In the genomic region with DNA sequence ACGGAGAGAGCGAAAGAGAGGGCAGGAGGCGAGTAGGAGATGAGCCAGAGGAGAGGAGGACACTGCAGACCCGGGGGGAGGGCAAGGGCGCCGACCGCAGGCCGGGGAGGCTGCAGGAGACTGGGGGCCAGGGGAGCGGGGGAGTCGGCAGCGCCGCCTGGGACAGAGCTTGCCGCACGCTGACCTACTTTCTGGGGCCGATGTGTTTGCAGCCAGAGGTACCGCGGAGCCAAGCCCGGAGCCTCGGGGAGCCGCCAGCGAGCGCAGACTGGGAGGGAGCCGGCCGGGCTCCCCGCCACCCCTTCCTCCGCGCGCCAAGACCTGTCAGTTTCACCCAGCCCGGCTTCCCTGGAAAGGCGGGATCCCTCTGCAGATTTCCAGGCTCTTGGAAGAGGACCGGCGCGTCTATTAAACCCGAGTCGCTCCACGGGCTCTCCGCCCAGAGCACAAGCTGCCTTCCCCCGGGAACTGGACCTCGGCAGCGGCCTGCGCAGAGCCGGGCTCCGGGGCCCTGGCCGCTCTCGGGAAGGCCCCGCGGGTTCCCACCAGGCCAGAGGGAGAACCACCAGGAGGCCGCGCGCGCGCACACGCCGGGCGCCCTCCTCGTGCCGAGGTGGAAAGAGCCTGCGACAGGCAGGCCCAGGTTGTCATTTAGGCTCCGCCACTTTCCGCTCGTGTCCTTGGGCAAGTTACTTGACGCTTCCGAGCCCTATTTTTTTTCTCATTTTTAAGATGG, we compare ENCODE assay signal across 1 cellular context.
TF ChIP-seq lines count a peak whose summit lies in the region.

No MANE protein-coding gene starts in this region.

TF ChIP-seq in HepG2, 621 proteins besides CTCF, POLR2A, EP300 and RAD21 (continued from another document and continues in another):
- TF ChIP-seq ZXDC (CRISPR knock-in tag; IDR thresholded peaks at IDR 0.05) (0 out of 2 replicates have a peak, but pooled peaks have one; percentile 79), ASH2L (IDR thresholded peaks at IDR 0.05; ENCODE audit: insufficient read length, low read depth, low read length) (peak; percentile 46), TCF7 (IDR thresholded peaks at IDR 0.05; ENCODE audit: low read depth) (no peak), RFX5 (IDR thresholded peaks at IDR 0.05; ENCODE audit: low read depth, low read length) (no peak), ZFY (CRISPR knock-in tag; IDR thresholded peaks at IDR 0.05) (peak; percentile 94), PITX1 (CRISPR knock-in tag; IDR thresholded peaks at IDR 0.05) (peak; percentile 47; the same call in 1 of the 2 replicates), ZNF263 (CRISPR knock-in tag; IDR thresholded peaks at IDR 0.05) (0 out of 2 replicates have a peak, but pooled peaks have one; percentile 38), KLF16 (CRISPR knock-in tag; IDR thresholded peaks at IDR 0.05) (peak in 1 of 2 experiments; percentile 76; a peak in 2 of 4 replicates), MAF1 (CRISPR knock-in tag; IDR thresholded peaks at IDR 0.05; ENCODE audit: borderline replicate concordance) (no peak), ZBTB7B (CRISPR knock-in tag; IDR thresholded peaks at IDR 0.05) (peak; percentile 53; the same call in 1 of the 2 replicates), KMT2A (CRISPR knock-in tag; IDR thresholded peaks at IDR 0.05) (peak; percentile 71; the same call in 1 of the 2 replicates), RFXAP (CRISPR knock-in tag; IDR thresholded peaks at IDR 0.05; ENCODE audit: borderline replicate concordance) (peak; percentile 83; the same call in 1 of the 2 replicates), PPARG (CRISPR knock-in tag; conservative IDR thresholded peaks at IDR 0.05) (peak; percentile 36; the same call in 1 of the 2 replicates), ZSCAN21 (CRISPR knock-in tag; IDR thresholded peaks at IDR 0.05; ENCODE audit: borderline replicate concordance) (peak; percentile 23; the same call in 1 of the 2 replicates), ZFAT (CRISPR knock-in tag; conservative IDR thresholded peaks at IDR 0.05) (peak; percentile 87; the same call in 1 of the 2 replicates), SNAPC5 (CRISPR knock-in tag; IDR thresholded peaks at IDR 0.05; ENCODE audit: borderline replicate concordance) (no peak), ZNF607 (CRISPR knock-in tag; IDR thresholded peaks at IDR 0.05; ENCODE audit: borderline replicate concordance) (peak; percentile 74; the same call in 1 of the 2 replicates), PATZ1 (CRISPR knock-in tag; IDR thresholded peaks at IDR 0.05) (peak; percentile 69), ZNF800 (CRISPR knock-in tag; IDR thresholded peaks at IDR 0.05) (peak; percentile 100), EZH2 (conservative IDR thresholded peaks at IDR 0.05; ENCODE audit: low read depth, low read length) (peak; percentile 40; the same call in 1 of the 2 replicates), ZNF180 (CRISPR knock-in tag; IDR thresholded peaks at IDR 0.05; ENCODE audit: borderline replicate concordance, low read depth) (0 out of 2 replicates have a peak, but pooled peaks have one; percentile 56), CHCHD3 (CRISPR knock-in tag; IDR thresholded peaks at IDR 0.05) (peak; percentile 81; the same call in 1 of the 2 replicates), ARID5B (CRISPR knock-in tag; IDR thresholded peaks at IDR 0.05) (peak; percentile 29), ZNF552 (CRISPR knock-in tag; IDR thresholded peaks at IDR 0.05; ENCODE audit: borderline replicate concordance) (no peak), ZNF879 (CRISPR knock-in tag; IDR thresholded peaks at IDR 0.05) (peak; percentile 67; the same call in 1 of the 2 replicates), TFDP2 (CRISPR knock-in tag; IDR thresholded peaks at IDR 0.05) (peak; percentile 85; the same call in 1 of the 2 replicates), ZNF737 (CRISPR knock-in tag; IDR thresholded peaks at IDR 0.05; ENCODE audit: borderline replicate concordance) (0 out of 2 replicates have a peak, but pooled peaks have one; percentile 69), SP4 (CRISPR knock-in tag; IDR thresholded peaks at IDR 0.05) (no peak), ARID4A (CRISPR knock-in tag; IDR thresholded peaks at IDR 0.05; ENCODE audit: borderline replicate concordance) (peak; percentile 50; the same call in 1 of the 2 replicates)
- TF ChIP-seq, protein P1, sequence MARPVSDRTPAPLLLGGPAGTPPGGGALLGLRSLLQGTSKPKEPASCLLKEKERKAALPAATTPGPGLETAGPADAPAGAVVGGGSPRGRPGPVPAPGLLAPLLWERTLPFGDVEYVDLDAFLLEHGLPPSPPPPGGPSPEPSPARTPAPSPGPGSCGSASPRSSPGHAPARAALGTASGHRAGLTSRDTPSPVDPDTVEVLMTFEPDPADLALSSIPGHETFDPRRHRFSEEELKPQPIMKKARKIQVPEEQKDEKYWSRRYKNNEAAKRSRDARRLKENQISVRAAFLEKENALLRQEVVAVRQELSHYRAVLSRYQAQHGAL (CRISPR knock-in tag; IDR thresholded peaks at IDR 0.05; ENCODE audit: not compliant biosample characterization): peak; percentile 55
- TF ChIP-seq, protein P2, sequence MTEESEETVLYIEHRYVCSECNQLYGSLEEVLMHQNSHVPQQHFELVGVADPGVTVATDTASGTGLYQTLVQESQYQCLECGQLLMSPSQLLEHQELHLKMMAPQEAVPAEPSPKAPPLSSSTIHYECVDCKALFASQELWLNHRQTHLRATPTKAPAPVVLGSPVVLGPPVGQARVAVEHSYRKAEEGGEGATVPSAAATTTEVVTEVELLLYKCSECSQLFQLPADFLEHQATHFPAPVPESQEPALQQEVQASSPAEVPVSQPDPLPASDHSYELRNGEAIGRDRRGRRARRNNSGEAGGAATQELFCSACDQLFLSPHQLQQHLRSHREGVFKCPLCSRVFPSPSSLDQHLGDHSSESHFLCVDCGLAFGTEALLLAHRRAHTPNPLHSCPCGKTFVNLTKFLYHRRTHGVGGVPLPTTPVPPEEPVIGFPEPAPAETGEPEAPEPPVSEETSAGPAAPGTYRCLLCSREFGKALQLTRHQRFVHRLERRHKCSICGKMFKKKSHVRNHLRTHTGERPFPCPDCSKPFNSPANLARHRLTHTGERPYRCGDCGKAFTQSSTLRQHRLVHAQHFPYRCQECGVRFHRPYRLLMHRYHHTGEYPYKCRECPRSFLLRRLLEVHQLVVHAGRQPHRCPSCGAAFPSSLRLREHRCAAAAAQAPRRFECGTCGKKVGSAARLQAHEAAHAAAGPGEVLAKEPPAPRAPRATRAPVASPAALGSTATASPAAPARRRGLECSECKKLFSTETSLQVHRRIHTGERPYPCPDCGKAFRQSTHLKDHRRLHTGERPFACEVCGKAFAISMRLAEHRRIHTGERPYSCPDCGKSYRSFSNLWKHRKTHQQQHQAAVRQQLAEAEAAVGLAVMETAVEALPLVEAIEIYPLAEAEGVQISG (CRISPR knock-in tag; IDR thresholded peaks at IDR 0.05): peak; percentile 65
